In the genomic region with DNA sequence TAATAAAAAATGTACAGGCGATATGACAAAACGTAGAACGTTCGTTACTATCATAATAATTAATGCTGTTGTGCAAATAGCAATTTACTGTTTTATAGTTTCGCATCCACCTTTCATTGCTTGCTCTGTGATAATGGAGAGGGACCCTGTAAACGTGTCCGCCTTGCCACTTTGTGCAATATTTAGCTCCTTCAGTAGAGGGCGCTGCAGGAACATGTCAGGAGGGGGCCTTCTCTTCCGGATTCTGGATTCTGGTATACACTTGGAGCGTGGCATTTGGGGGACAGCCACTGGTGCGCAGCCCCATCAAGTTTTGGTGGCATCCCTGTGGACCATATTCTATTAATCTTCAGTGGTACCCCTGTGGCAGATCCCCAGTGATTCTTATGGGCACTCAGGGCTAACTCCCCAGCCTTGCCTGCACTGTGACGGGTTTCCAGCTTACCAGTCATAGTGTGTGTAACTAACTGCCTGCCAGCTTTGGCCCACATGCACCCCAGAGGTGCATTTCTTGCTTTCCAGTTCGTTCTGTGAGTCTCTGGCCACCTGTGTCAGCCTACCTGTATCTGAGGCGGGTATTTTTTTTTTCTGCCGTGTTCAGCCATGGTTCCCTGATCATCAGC, we compare ENCODE assay signal across 9 cellular contexts.
DNase-seq lines count a peak whose midpoint lies in the region; ATAC-seq lines count a peak whose summit lies in the region.
"Had no signal": no experiment of that assay in that cellular context is flagged by ENCODE, and none has a peak within 500 bp of the region (broad histone marks: within the 10 kb centered on the region; RNA-seq: fewer than 3 reads in every experiment).

No MANE protein-coding gene starts in this region.

- H3K4me1 Mint-ChIP-seq in stimulated activated memory B cell treated with anti-CD40 and anti-IgM and Interleukin-4, amounts not matched to agents 10 μg/mL and 1 μg/mL and 100 μg/mL, for 72 hours, result no peaks in the 10 kb centered on the region

- H3K4me3 Mint-ChIP-seq in stimulated activated memory B cell treated with anti-CD40 and anti-IgM and Interleukin-4, amounts not matched to agents 10 μg/mL and 1 μg/mL and 100 μg/mL, for 72 hours, result no peak overlapping the region

- H3K27ac Mint-ChIP-seq in stimulated activated memory B cell treated with anti-CD40 and anti-IgM and Interleukin-4, amounts not matched to agents 10 μg/mL and 1 μg/mL and 100 μg/mL, for 72 hours, result no peak overlapping the region

- peaks cover 42% of the 10 kb centered on the region for H3K27me3 Mint-ChIP-seq in stimulated activated memory B cell treated with anti-CD40 and anti-IgM and Interleukin-4, amounts not matched to agents 10 μg/mL and 1 μg/mL and 100 μg/mL, for 72 hours

- ATAC-seq in GM18517 (IDR thresholded peaks at IDR 0.05; ENCODE audit: unreplicated experiment) (no peak), GM21526 (IDR thresholded peaks at IDR 0.05; ENCODE audit: low FRiP score, unreplicated experiment) (no peak), GM21360 (IDR thresholded peaks at IDR 0.05; ENCODE audit: unreplicated experiment) (no peak)
- no peak for ATAC-seq in stimulated activated memory B cell treated with anti-CD40 and anti-IgM and Interleukin-4, amounts not matched to agents 10 μg/mL and 1 μg/mL and 100 μg/mL, for 72 hours

- DNase-seq in Daoy (ENCODE audit: low read depth), result peak; percentile 46
- peak; percentile 41 for DNase-seq in HK-2 (ENCODE audit: unreplicated experiment)
- peak; percentile 19 for DNase-seq in SW480 (ENCODE audit: low spot score)
- peak; percentile 22 for DNase-seq in left kidney (ENCODE audit: low read depth, low spot score)
- DNase-seq: NCI-H1105 had no signal

- no peaks in the 10 kb centered on the region for H3K9me3 Mint-ChIP-seq in stimulated activated memory B cell treated with anti-CD40 and anti-IgM and Interleukin-4, amounts not matched to agents 10 μg/mL and 1 μg/mL and 100 μg/mL, for 72 hours

- H3K36me3 Mint-ChIP-seq in stimulated activated memory B cell treated with anti-CD40 and anti-IgM and Interleukin-4, amounts not matched to agents 10 μg/mL and 1 μg/mL and 100 μg/mL, for 72 hours, result no peaks in the 10 kb centered on the region
